In genomic region chr17:49616086-49616485, GRCh38 we compare ENCODE assay signal across 13 cellular contexts. TPM values are rescaled to one million over a fixed set of nuclear protein-coding genes. Genes with fewer than 3 reads are reported as not detected.
DNase-seq lines count a peak whose midpoint lies in the region; ATAC-seq and TF ChIP-seq lines count a peak whose summit lies in the region.
"Had no signal": no experiment of that assay in that cellular context is flagged by ENCODE, and none has a peak within 500 bp of the region (broad histone marks: within the 10 kb centered on the region; RNA-seq: fewer than 3 reads in every experiment).

No MANE protein-coding gene starts in this region.

- peaks cover 0 to 25% (median 13%) of the 10 kb centered on the region in 4 donors for H3K4me1 Mint-ChIP-seq in naive thymus-derived CD8-positive, alpha-beta T cell

- ATAC-seq in HG02852 (IDR thresholded peaks at IDR 0.05; ENCODE audit: unreplicated experiment) = no peak
- ATAC-seq in naive thymus-derived CD8-positive, alpha-beta T cell = no peak
- ATAC-seq: effector memory CD8-positive, alpha-beta T cell; stimulated activated naive CD8-positive, alpha-beta T cell treated with anti-CD3 and anti-CD28 coated beads, Interleukin-15, Interleukin-2, amounts not matched to agents 100 U/mL and 50 U/mL, for 24 hours had no signal

- H3K4me2 ChIP-seq in mammary epithelial cell (ENCODE audit: insufficient read depth, low read depth, low read length) = no peak overlapping the region

- peaks cover 16% of the 10 kb centered on the region for H3K36me3 ChIP-seq in A673 (ENCODE audit: insufficient read depth, low read length, poor library complexity, severe bottlenecking)
- H3K36me3 ChIP-seq in H7 (replicated peaks; ENCODE audit: control insufficient read depth, insufficient read depth, low read length) = no peaks in the 10 kb centered on the region; the same call in none of the 2 replicates
- H3K36me3 ChIP-seq in mammary epithelial cell (ENCODE audit: insufficient read depth, low read length) = peaks cover 9% of the 10 kb centered on the region

- dilution Hi-C loops in mammary epithelial cell (cut with HindIII; ENCODE audit: low sequenced_read_pairs) = no loop called here

- in situ Hi-C loops in mammary epithelial cell (cut with MboI; ENCODE audit: low sequenced_read_pairs in 2 of 2) = no loop called here

- no peaks in the 10 kb centered on the region for H3K27me3 Mint-ChIP-seq in naive thymus-derived CD8-positive, alpha-beta T cell
- H3K27me3 Mint-ChIP-seq: effector memory CD8-positive, alpha-beta T cell had no signal

- 72% methylated on average over 2 of the region's 3 CpGs for WGBS in mammary epithelial cell (ENCODE audit: low coverage, missing lambda C conversion rate)

- H3K4me3 Mint-ChIP-seq in naive thymus-derived CD8-positive, alpha-beta T cell = no peak overlapping the region
- H3K4me3 Mint-ChIP-seq: effector memory CD8-positive, alpha-beta T cell had no signal

- H3K9ac ChIP-seq in mammary epithelial cell (ENCODE audit: insufficient read depth, low read length) = no peak overlapping the region

- BruUV-seq in A673 (replicated peaks; lab: Mats Ljungman, UMichigan) = no TSS peak
- BruUV-seq in mammary epithelial cell (replicated peaks; lab: Mats Ljungman, UMichigan) = no TSS peak

- H3K27me3 ChIP-seq in A673 (replicated peaks; ENCODE audit: insufficient read depth, low read depth, low read length, poor library complexity) (no peaks in the 10 kb centered on the region), H7 (ENCODE audit: control insufficient read depth, insufficient read depth, low read length) (no peaks in the 10 kb centered on the region), mammary epithelial cell (ENCODE audit: insufficient read depth, low read length) (no peaks in the 10 kb centered on the region)

- TF ChIP-seq CTCF in A673 (conservative IDR thresholded peaks at IDR 0.05; ENCODE audit: low read depth, low read length) (peak; percentile 33; the same call in 1 of the 2 replicates), mammary epithelial cell (conservative IDR thresholded peaks at IDR 0.05 in 1 of 2, IDR thresholded peaks at IDR 0.05 in 1 of 2; ENCODE audit: extremely low read depth in 1 of 2, insufficient read depth in 1 of 2, low read depth in 1 of 2, low read length in 2 of 2) (peak; percentile 9 to 21)

- no peaks in the 10 kb centered on the region for H3K9me3 ChIP-seq in A673 (ENCODE audit: low read depth, low read length, poor library complexity, severe bottlenecking)
- no peaks in the 10 kb centered on the region for H3K9me3 ChIP-seq in mammary epithelial cell (replicated peaks; ENCODE audit: insufficient read depth, low read length)

- intact Hi-C loops in A673 (cut with micrococcal nuclease; ENCODE audit: unreplicated experiment) = no loop called here
- intact Hi-C loops in mammary epithelial cell (cut with micrococcal nuclease) = loop anchor here (5.0 kb wide), 1 partner anchor 61 kb away; the partner anchor contains the start of gene SPOP

- H4K20me1 ChIP-seq in mammary epithelial cell (ENCODE audit: insufficient read depth, low read length) = no peaks in the 10 kb centered on the region

- POLR2A ChIA-PET in A673 (lab: Charles Lee; ENCODE audit: low non-redundant PET) = no interaction called here
- POLR2A ChIA-PET in naive thymus-derived CD8-positive, alpha-beta T cell (lab: Charles Lee) = interaction anchor here (1.6 kb wide), 1 partner anchor 71 kb away, joined by 3 read pairs; no protein-coding TSS in a partner anchor

- peaks cover 0 to 90% (median 14%) of the 10 kb centered on the region in 3 donors for H3K36me3 Mint-ChIP-seq in naive thymus-derived CD8-positive, alpha-beta T cell

- no peak for DNase-seq in A673 (ENCODE audit: low spot score)
- peak; percentile 26 for DNase-seq in H7
- DNase-seq in mammary epithelial cell = no peak
- DNase-seq in medulla oblongata (ENCODE audit: extremely low spot score) = peak; percentile 48
- DNase-seq in NCI-H2081 treated with DMSO at 0.1 percent for 48 hours (lab: John Stamatoyannopoulos, UW) = no peak
- DNase-seq in naive thymus-derived CD8-positive, alpha-beta T cell = no peak
- no peak for DNase-seq in COLO829 (ENCODE audit: low spot score)
- DNase-seq: activated effector memory CD4-positive, alpha-beta T cell treated with anti-CD3 and anti-CD28 coated beads, Interleukin-2, amount 50 U/mL, for 16 hours; effector memory CD8-positive, alpha-beta T cell; kidney glomerular epithelial cell; NCI-H345; stimulated activated naive CD8-positive, alpha-beta T cell treated with anti-CD3 and anti-CD28 coated beads, Interleukin-15, Interleukin-2, amounts not matched to agents 100 U/mL and 50 U/mL, for 24 hours had no signal

- peak overlapping the region in 2 of 10 donors; percentile 29 to 41 for H3K27ac Mint-ChIP-seq in naive thymus-derived CD8-positive, alpha-beta T cell

- no peak overlapping the region for H3K4me3 ChIP-seq in A673 (ENCODE audit: low read depth, low read length, poor library complexity, severe bottlenecking)
- no peak overlapping the region for H3K4me3 ChIP-seq in H7 (ENCODE audit: insufficient read depth, low read depth, low read length)
- H3K4me3 ChIP-seq in mammary epithelial cell (replicated peaks in 1 of 3; ENCODE audit: insufficient read depth in 1 of 3, low read depth in 2 of 3, low read length in 3 of 3) = no peak overlapping the region

- no peak overlapping the region for H2AFZ ChIP-seq in mammary epithelial cell (ENCODE audit: low read depth, low read length)

- no peak overlapping the region for H3K27ac ChIP-seq in A673 (ENCODE audit: low read depth, low read length, poor library complexity, severe bottlenecking)
- H3K27ac ChIP-seq in mammary epithelial cell (ENCODE audit: insufficient read depth, low read depth, low read length) = no peak overlapping the region

- H3K79me2 ChIP-seq in mammary epithelial cell (ENCODE audit: insufficient read depth, low read length) = no peaks in the 10 kb centered on the region

- no peaks in the 10 kb centered on the region for H3K9me3 Mint-ChIP-seq in naive thymus-derived CD8-positive, alpha-beta T cell
- H3K9me3 Mint-ChIP-seq: effector memory CD8-positive, alpha-beta T cell had no signal

- CTCF ChIA-PET in A673 (lab: Charles Lee) (no interaction called here), mammary epithelial cell (lab: Charles Lee; ENCODE audit: low non-redundant PET) (no interaction called here)

- peaks cover 11% of the 10 kb centered on the region for H3K4me1 ChIP-seq in A673 (ENCODE audit: insufficient read depth, low read length, poor library complexity, severe bottlenecking)
- H3K4me1 ChIP-seq in mammary epithelial cell (ENCODE audit: insufficient read depth, low read length) = peaks cover 8% of the 10 kb centered on the region

RNA-seq across cellular contexts. Expression of gene NXPH3, which starts 40.4 kb away (rescaled TPM):
- total RNA-seq in A673 (2021) = 0.21 and 0.46 TPM in 2 replicates
- total RNA-seq in H7 (2014; rRNA removed; shearing (Covaris generic)) = 1.7 and 2.4 TPM in 2 replicates
- under 1 TPM; 0.33 to 0.35 TPM for total RNA-seq in mammary epithelial cell
- 0.23 TPM for polyA plus RNA-seq in mammary epithelial cell
- not detected for polyA minus RNA-seq in mammary epithelial cell
- total RNA-seq in naive thymus-derived CD8-positive, alpha-beta T cell = not detected
- polyA plus RNA-seq in naive thymus-derived CD8-positive, alpha-beta T cell = not detected

Comparison
In these comparisons a context has a peak if more than half of its experiments do, and no peak if none do; other contexts are left out.
1. DNase-seq: peak in H7 (single experiment) and medulla oblongata (single experiment); none in A673 (single experiment), mammary epithelial cell (single experiment), NCI-H2081 treated with DMSO at 0.1 percent for 48 hours (single experiment), naive thymus-derived CD8-positive, alpha-beta T cell (0 of 10) and COLO829 (single experiment).